ENCODE assay signal across 10 cellular contexts in genomic region chr10:103448751-103449150, GRCh38. TPM values are rescaled to one million over a fixed set of nuclear protein-coding genes. Genes with fewer than 3 reads are reported as not detected.
DNase-seq lines count a peak whose midpoint lies in the region; ATAC-seq, FAIRE-seq and TF ChIP-seq lines count a peak whose summit lies in the region.
"Had no signal": no experiment of that assay in that cellular context is flagged by ENCODE, and none has a peak within 500 bp of the region (broad histone marks: within the 10 kb centered on the region; RNA-seq: fewer than 3 reads in every experiment).

No MANE protein-coding gene starts in this region.

- FAIRE-seq in endothelial cell of umbilical vein (lab: Jason Lieb, UNC), result peak; percentile 91

- CTCF ChIA-PET in PC-9 (lab: Charles Lee), result no interaction called here
- CTCF ChIA-PET in endothelial cell of umbilical vein (lab: Charles Lee), result no interaction called here

- H3K9ac ChIP-seq in BLaER1 (no peak overlapping the region), endothelial cell of umbilical vein (replicated peaks; ENCODE audit: extremely low read depth, insufficient read depth, low read length) (no peak overlapping the region)

- no peaks in the 10 kb centered on the region for H3K9me2 ChIP-seq in PC-9 (ENCODE audit: insufficient read depth)

- no peak overlapping the region for H2AFZ ChIP-seq in PC-9
- no peak overlapping the region for H2AFZ ChIP-seq in endothelial cell of umbilical vein (ENCODE audit: low read depth, low read length)

- DNase-seq in PC-9, result no peak
- DNase-seq in endothelial cell of umbilical vein (ENCODE audit: low read depth, low spot score), result peak; percentile 35
- DNase-seq in non-pigmented ciliary epithelial cell (ENCODE audit: low read depth), result peak; percentile 35
- DNase-seq in DMS153 treated with DMSO at 0.1 percent for 48 hours (lab: John Stamatoyannopoulos, UW; ENCODE audit: unreplicated experiment), result no peak
- DNase-seq in DMS153 (lab: John Stamatoyannopoulos, UW), result no peak
- DNase-seq in NCI-H1694 treated with DMSO at 0.1 percent for 48 hours (lab: John Stamatoyannopoulos, UW), result no peak
- DNase-seq: SHP77 had no signal

- dilution Hi-C loops in endothelial cell of umbilical vein (cut with MboI; ENCODE audit: extremely low pct_ligation_motif_present, low sequenced_read_pairs), result no loop called here

- peaks cover 16% of the 10 kb centered on the region for H3F3A ChIP-seq in PC-9 (ENCODE audit: insufficient read depth, low read depth)

- H3K4me1 ChIP-seq in BLaER1 (peaks cover 63% of the 10 kb centered on the region), PC-9 (replicated peaks; ENCODE audit: insufficient read depth) (peaks cover 39% of the 10 kb centered on the region), endothelial cell of umbilical vein (ENCODE audit: control insufficient read depth, extremely low read depth, insufficient read depth, low read length) (peaks cover 65% of the 10 kb centered on the region)

- H4K20me1 ChIP-seq in BLaER1 (peaks cover 60% of the 10 kb centered on the region), PC-9 (ENCODE audit: insufficient read depth) (peaks cover 5% of the 10 kb centered on the region; the same call in 1 of the 2 replicates), endothelial cell of umbilical vein (replicated peaks; ENCODE audit: control insufficient read depth, extremely low read depth, insufficient read depth, low read length) (no peaks in the 10 kb centered on the region)

- BruUV-seq in PC-9 (replicated peaks; lab: Mats Ljungman, UMichigan), result no TSS peak
- BruUV-seq in endothelial cell of umbilical vein (replicated peaks; lab: Mats Ljungman, UMichigan), result no TSS peak

- TF ChIP-seq CTCF in PC-9 (conservative IDR thresholded peaks at IDR 0.05), result no peak
- TF ChIP-seq CTCF in endothelial cell of umbilical vein (IDR thresholded peaks at IDR 0.05; ENCODE audit: extremely low read depth in 1 of 2, insufficient read depth in 1 of 2, low read depth in 1 of 2, low read length in 2 of 2), result no peak

- POLR2A ChIA-PET in PC-9 (lab: Charles Lee; ENCODE audit: unreplicated experiment) (no interaction called here), endothelial cell of umbilical vein (lab: Charles Lee) (no interaction called here)

- H3K36me3 ChIP-seq in BLaER1 (peaks cover 62% of the 10 kb centered on the region), PC-9 (ENCODE audit: low read depth) (peaks cover 10% of the 10 kb centered on the region; the same call in 1 of the 2 replicates), endothelial cell of umbilical vein (ENCODE audit: control insufficient read depth in 2 of 2, extremely low read depth in 1 of 2, insufficient read depth in 2 of 2, low read length in 2 of 2) (peaks cover 14 to 32% of the 10 kb centered on the region in 2 experiments)

- TF ChIP-seq POLR2A in endothelial cell of umbilical vein (IDR thresholded peaks at IDR 0.05; ENCODE audit: low read depth, low read length), result no peak

- H3K9me1 ChIP-seq in endothelial cell of umbilical vein (replicated peaks; ENCODE audit: control insufficient read depth, extremely low read depth, insufficient read depth, low read length), result no peaks in the 10 kb centered on the region

- H3K9me3 ChIP-seq in BLaER1 (no peaks in the 10 kb centered on the region), PC-9 (ENCODE audit: insufficient read depth, low read depth) (no peaks in the 10 kb centered on the region), endothelial cell of umbilical vein (replicated peaks; ENCODE audit: control insufficient read depth, insufficient read depth, low read length) (no peaks in the 10 kb centered on the region)

- H3K4me2 ChIP-seq in BLaER1 (peak overlapping the region; percentile 100), PC-9 (peak overlapping the region; percentile 91), endothelial cell of umbilical vein (ENCODE audit: insufficient read depth, low read length) (no peak overlapping the region)

- H3K4me3 ChIP-seq in BLaER1 (no peak overlapping the region), PC-9 (no peak overlapping the region; the same call in 1 of the 2 replicates), endothelial cell of umbilical vein (replicated peaks in 1 of 3; ENCODE audit: insufficient read depth in 1 of 3, low read depth in 1 of 3, low read length in 3 of 3) (no peak overlapping the region)

- ATAC-seq in HG03108 (IDR thresholded peaks at IDR 0.05; ENCODE audit: unreplicated experiment), result no peak

- H3K27ac ChIP-seq in BLaER1, result 0 out of 2 replicates have a peak overlapping the region, but pooled peaks have one; percentile 2
- H3K27ac ChIP-seq in PC-9, result no peak overlapping the region
- H3K27ac ChIP-seq in endothelial cell of umbilical vein (ENCODE audit: insufficient read depth, low read depth, low read length), result no peak overlapping the region

- H3K79me2 ChIP-seq in PC-9 (ENCODE audit: low read depth) (peaks cover 44% of the 10 kb centered on the region), endothelial cell of umbilical vein (ENCODE audit: control insufficient read depth, insufficient read depth, low read length) (peaks cover 7% of the 10 kb centered on the region)

- intact Hi-C loops in PC-9 (cut with micrococcal nuclease; ENCODE audit: unreplicated experiment) (no loop called here), endothelial cell of umbilical vein (cut with micrococcal nuclease) (no loop called here)

- H3K27me3 ChIP-seq in BLaER1 (no peaks in the 10 kb centered on the region), PC-9 (ENCODE audit: insufficient read depth, low read depth) (no peaks in the 10 kb centered on the region), endothelial cell of umbilical vein (ENCODE audit: control insufficient read depth in 2 of 2, insufficient read depth in 2 of 2, low read length in 2 of 2) (no peaks in the 10 kb centered on the region)

TF ChIP-seq in endothelial cell of umbilical vein, 7 proteins besides CTCF, POLR2A, EP300 and RAD21:
- TF ChIP-seq GATA2 (IDR thresholded peaks at IDR 0.05; ENCODE audit: insufficient read depth, insufficient read length, low read depth, low read length) (no peak), FOS (IDR thresholded peaks at IDR 0.05; ENCODE audit: borderline replicate concordance, insufficient read depth, low read length) (peak; percentile 56)

RNA-seq across cellular contexts. Expression of gene CALHM2, which starts 3.4 kb away (rescaled TPM):
- total RNA-seq in PC-9 (2021) (46.3 and 54.1 TPM in 2 replicates), endothelial cell of umbilical vein (28.4 and 32.1 TPM in 2 replicates)
- polyA plus RNA-seq in endothelial cell of umbilical vein, result 38.4 and 43.0 TPM in 2 replicates
- polyA plus RNA-seq in endothelial cell of umbilical vein (2011; cell fraction: cytosol; rRNA removed), result 28.2 and 32.1 TPM in 2 replicates
- polyA plus RNA-seq in endothelial cell of umbilical vein (2011; cell fraction: nucleus; rRNA removed), result 15.6 and 18.6 TPM in 2 replicates
- 15.6 and 21.4 TPM in 2 replicates for polyA plus RNA-seq in endothelial cell of umbilical vein (2012)
- 18.9 and 24.6 TPM in 2 replicates for polyA minus RNA-seq in endothelial cell of umbilical vein
- polyA minus RNA-seq in endothelial cell of umbilical vein (2011; cell fraction: cytosol; rRNA and poly(A)+ RNA removed), result 2.6 TPM
- 9.0 and 12.1 TPM in 2 replicates for polyA minus RNA-seq in endothelial cell of umbilical vein (2011; cell fraction: nucleus; rRNA and poly(A)+ RNA removed)

RNA-seq across cellular contexts. Expression of gene CALHM1, which starts 9.9 kb away (rescaled TPM):
- total RNA-seq in PC-9 (2021) (not detected in 2 replicates), endothelial cell of umbilical vein (not detected in 2 replicates)
- not detected in 2 replicates for polyA plus RNA-seq in endothelial cell of umbilical vein
- polyA plus RNA-seq in endothelial cell of umbilical vein (2011; cell fraction: cytosol; rRNA removed), result not detected in 2 replicates
- polyA plus RNA-seq in endothelial cell of umbilical vein (2011; cell fraction: nucleus; rRNA removed), result not detected in 2 replicates
- not detected in 2 replicates for polyA plus RNA-seq in endothelial cell of umbilical vein (2012)
- polyA minus RNA-seq in endothelial cell of umbilical vein, result not detected in 2 replicates
- polyA minus RNA-seq in endothelial cell of umbilical vein (2011; cell fraction: cytosol; rRNA and poly(A)+ RNA removed), result not detected
- polyA minus RNA-seq in endothelial cell of umbilical vein (2011; cell fraction: nucleus; rRNA and poly(A)+ RNA removed), result not detected in 2 replicates
- total RNA-seq: pulmonary artery endothelial cell had no signal

RNA-seq across cellular contexts. Expression of gene CALHM3, which starts 30.3 kb away (rescaled TPM):
- 12.5 and 13.1 TPM in 2 replicates for total RNA-seq in PC-9 (2021)
- total RNA-seq in endothelial cell of umbilical vein, result not detected in 2 replicates
- polyA plus RNA-seq in endothelial cell of umbilical vein, result not detected in 2 replicates
- polyA plus RNA-seq in endothelial cell of umbilical vein (2011; cell fraction: cytosol; rRNA removed), result not detected in 2 replicates
- not detected in 2 replicates for polyA plus RNA-seq in endothelial cell of umbilical vein (2011; cell fraction: nucleus; rRNA removed)
- polyA plus RNA-seq in endothelial cell of umbilical vein (2012), result not detected in 2 replicates
- not detected in 2 replicates for polyA minus RNA-seq in endothelial cell of umbilical vein
- not detected for polyA minus RNA-seq in endothelial cell of umbilical vein (2011; cell fraction: cytosol; rRNA and poly(A)+ RNA removed)
- polyA minus RNA-seq in endothelial cell of umbilical vein (2011; cell fraction: nucleus; rRNA and poly(A)+ RNA removed), result not detected in 2 replicates
- total RNA-seq: pulmonary artery endothelial cell had no signal

RNA-seq across cellular contexts. Expression of gene NEURL1, which starts 44.8 kb away (rescaled TPM):
- 3.0 and 4.8 TPM in 2 replicates for total RNA-seq in PC-9 (2021)
- 0.22 and 0.30 TPM in 2 replicates for total RNA-seq in endothelial cell of umbilical vein
- 0.06 TPM in 2 replicates for polyA plus RNA-seq in endothelial cell of umbilical vein
- 0.08 and 0.11 TPM in 2 replicates for polyA plus RNA-seq in endothelial cell of umbilical vein (2011; cell fraction: cytosol; rRNA removed)
- polyA plus RNA-seq in endothelial cell of umbilical vein (2011; cell fraction: nucleus; rRNA removed), result 0.11 and 0.15 TPM in 2 replicates
- polyA plus RNA-seq in endothelial cell of umbilical vein (2012), result 0.05 and 0.12 TPM in 2 replicates
- 0.17 TPM in 1 of 2 replicates, not detected in the other for polyA minus RNA-seq in endothelial cell of umbilical vein
- polyA minus RNA-seq in endothelial cell of umbilical vein (2011; cell fraction: cytosol; rRNA and poly(A)+ RNA removed), result 10.3 TPM
- not detected in 2 replicates for polyA minus RNA-seq in endothelial cell of umbilical vein (2011; cell fraction: nucleus; rRNA and poly(A)+ RNA removed)

RNA-seq across cellular contexts. Expression of gene PDCD11, which starts 52.3 kb away (rescaled TPM):
- total RNA-seq in PC-9 (2021) (20.4 and 20.5 TPM in 2 replicates), endothelial cell of umbilical vein (52.7 and 56.2 TPM in 2 replicates)
- polyA plus RNA-seq in endothelial cell of umbilical vein, result 12.4 and 12.6 TPM in 2 replicates
- 13.4 and 14.6 TPM in 2 replicates for polyA plus RNA-seq in endothelial cell of umbilical vein (2011; cell fraction: cytosol; rRNA removed)
- polyA plus RNA-seq in endothelial cell of umbilical vein (2011; cell fraction: nucleus; rRNA removed), result 63.2 and 65.0 TPM in 2 replicates
- polyA plus RNA-seq in endothelial cell of umbilical vein (2012), result 35.3 and 38.8 TPM in 2 replicates
- polyA minus RNA-seq in endothelial cell of umbilical vein, result 46.3 and 50.2 TPM in 2 replicates
- polyA minus RNA-seq in endothelial cell of umbilical vein (2011; cell fraction: cytosol; rRNA and poly(A)+ RNA removed), result 30.5 TPM
- 34.8 and 42.7 TPM in 2 replicates for polyA minus RNA-seq in endothelial cell of umbilical vein (2011; cell fraction: nucleus; rRNA and poly(A)+ RNA removed)

Comparison
In these comparisons a context has a peak if more than half of its experiments do, and no peak if none do; other contexts are left out.
1. DNase-seq: peak in endothelial cell of umbilical vein (single experiment) and non-pigmented ciliary epithelial cell (single experiment); none in PC-9 (0 of 2), DMS153 treated with DMSO at 0.1 percent for 48 hours (single experiment), DMS153 (single experiment) and NCI-H1694 treated with DMSO at 0.1 percent for 48 hours (single experiment).
2. RNA of gene CALHM3, which starts 30.3 kb away (total RNA-seq): 12.5 to 13.1 TPM in PC-9; not detected in endothelial cell of umbilical vein; every median in the first group is over 10 times any median in the second.